In the genomic region with DNA sequence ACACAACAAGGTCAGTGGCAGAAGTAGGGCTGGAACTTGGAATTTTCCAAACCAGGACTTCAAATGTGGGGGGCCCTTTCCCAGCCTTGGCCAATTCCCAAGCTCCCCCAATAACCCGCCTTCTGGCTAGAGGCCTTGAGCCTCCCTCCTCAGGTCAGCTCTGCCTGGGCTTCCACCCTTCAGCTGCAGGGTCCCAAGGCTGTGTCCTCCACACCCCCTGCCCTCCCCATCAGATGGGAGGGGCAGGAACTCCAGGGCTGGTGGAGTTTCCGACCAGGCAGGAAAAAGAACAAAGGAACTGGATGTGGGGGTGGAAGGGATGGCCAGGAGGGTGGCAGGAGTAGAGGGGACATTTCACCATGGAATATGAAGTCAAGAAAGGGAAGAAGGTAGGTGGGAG, we compare ENCODE assay signal across 1 cellular context.
TF ChIP-seq lines count a peak whose summit lies in the region.

A gene (plus strand): TSS at position 343 of the 400 bp plus-strand sequence. CDS start 17 bp downstream, at position 360.

TF ChIP-seq in endothelial cell of umbilical vein, 7 proteins besides CTCF, POLR2A, EP300 and RAD21:
- TF ChIP-seq POLR2AphosphoS5 (IDR thresholded peaks at IDR 0.05; ENCODE audit: insufficient read depth, low read depth, low read length), result no peak
- TF ChIP-seq FOS (IDR thresholded peaks at IDR 0.05; ENCODE audit: borderline replicate concordance, insufficient read depth, low read length), result no peak
